Comparison of ENCODE assay signal across 1 cellular context in genomic region chr16:71830359-71830758, GRCh38.
TF ChIP-seq lines count a peak whose summit lies in the region.

No MANE protein-coding gene starts in this region.

TF ChIP-seq in GM12878, 131 proteins besides CTCF, POLR2A, EP300 and RAD21:
- TF ChIP-seq KAT2A (conservative IDR thresholded peaks at IDR 0.05; ENCODE audit: control insufficient read depth, low read depth, low read length) = no peak
- TF ChIP-seq, protein P1, sequence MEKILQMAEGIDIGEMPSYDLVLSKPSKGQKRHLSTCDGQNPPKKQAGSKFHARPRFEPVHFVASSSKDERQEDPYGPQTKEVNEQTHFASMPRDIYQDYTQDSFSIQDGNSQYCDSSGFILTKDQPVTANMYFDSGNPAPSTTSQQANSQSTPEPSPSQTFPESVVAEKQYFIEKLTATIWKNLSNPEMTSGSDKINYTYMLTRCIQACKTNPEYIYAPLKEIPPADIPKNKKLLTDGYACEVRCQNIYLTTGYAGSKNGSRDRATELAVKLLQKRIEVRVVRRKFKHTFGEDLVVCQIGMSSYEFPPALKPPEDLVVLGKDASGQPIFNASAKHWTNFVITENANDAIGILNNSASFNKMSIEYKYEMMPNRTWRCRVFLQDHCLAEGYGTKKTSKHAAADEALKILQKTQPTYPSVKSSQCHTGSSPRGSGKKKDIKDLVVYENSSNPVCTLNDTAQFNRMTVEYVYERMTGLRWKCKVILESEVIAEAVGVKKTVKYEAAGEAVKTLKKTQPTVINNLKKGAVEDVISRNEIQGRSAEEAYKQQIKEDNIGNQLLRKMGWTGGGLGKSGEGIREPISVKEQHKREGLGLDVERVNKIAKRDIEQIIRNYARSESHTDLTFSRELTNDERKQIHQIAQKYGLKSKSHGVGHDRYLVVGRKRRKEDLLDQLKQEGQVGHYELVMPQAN (conservative IDR thresholded peaks at IDR 0.05) = no peak
- TF ChIP-seq ZZZ3 (IDR thresholded peaks at IDR 0.05; ENCODE audit: control insufficient read depth, insufficient read length, low read depth) = no peak
- peak; percentile 29; the same call in 1 of the 2 replicates for TF ChIP-seq JUNB (IDR thresholded peaks at IDR 0.05)
- TF ChIP-seq STAT1 (conservative IDR thresholded peaks at IDR 0.05) = no peak
- TF ChIP-seq SREBF2 (IDR thresholded peaks at IDR 0.05; ENCODE audit: low read length) = no peak
- TF ChIP-seq GATAD2B (conservative IDR thresholded peaks at IDR 0.05; ENCODE audit: low read depth) = no peak
